In the genomic region with DNA sequence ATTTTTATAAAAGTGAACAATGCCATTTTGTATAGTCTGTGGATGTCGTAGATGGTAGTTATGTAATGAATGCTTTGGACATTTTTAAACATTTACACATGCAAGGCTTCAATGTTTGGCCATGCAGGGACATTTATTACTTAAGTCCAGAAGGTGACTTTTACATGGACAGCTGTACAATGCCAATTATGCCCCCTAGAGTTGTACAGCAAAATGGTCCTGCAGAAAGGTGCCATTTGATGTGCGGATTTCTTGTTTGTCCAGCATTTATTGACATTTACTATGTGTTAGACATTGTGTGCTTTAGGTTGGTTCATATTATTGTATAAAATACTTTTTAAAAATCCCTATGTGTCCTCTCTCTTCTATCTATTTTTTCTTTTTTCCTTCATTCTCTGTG, we compare ENCODE assay signal across 1 cellular context.
TF ChIP-seq lines count a peak whose summit lies in the region.

No MANE protein-coding gene starts in this region.

TF ChIP-seq in GM23338, 12 proteins besides CTCF, POLR2A, EP300 and RAD21 (continued from another document):
- TF ChIP-seq, protein P1, sequence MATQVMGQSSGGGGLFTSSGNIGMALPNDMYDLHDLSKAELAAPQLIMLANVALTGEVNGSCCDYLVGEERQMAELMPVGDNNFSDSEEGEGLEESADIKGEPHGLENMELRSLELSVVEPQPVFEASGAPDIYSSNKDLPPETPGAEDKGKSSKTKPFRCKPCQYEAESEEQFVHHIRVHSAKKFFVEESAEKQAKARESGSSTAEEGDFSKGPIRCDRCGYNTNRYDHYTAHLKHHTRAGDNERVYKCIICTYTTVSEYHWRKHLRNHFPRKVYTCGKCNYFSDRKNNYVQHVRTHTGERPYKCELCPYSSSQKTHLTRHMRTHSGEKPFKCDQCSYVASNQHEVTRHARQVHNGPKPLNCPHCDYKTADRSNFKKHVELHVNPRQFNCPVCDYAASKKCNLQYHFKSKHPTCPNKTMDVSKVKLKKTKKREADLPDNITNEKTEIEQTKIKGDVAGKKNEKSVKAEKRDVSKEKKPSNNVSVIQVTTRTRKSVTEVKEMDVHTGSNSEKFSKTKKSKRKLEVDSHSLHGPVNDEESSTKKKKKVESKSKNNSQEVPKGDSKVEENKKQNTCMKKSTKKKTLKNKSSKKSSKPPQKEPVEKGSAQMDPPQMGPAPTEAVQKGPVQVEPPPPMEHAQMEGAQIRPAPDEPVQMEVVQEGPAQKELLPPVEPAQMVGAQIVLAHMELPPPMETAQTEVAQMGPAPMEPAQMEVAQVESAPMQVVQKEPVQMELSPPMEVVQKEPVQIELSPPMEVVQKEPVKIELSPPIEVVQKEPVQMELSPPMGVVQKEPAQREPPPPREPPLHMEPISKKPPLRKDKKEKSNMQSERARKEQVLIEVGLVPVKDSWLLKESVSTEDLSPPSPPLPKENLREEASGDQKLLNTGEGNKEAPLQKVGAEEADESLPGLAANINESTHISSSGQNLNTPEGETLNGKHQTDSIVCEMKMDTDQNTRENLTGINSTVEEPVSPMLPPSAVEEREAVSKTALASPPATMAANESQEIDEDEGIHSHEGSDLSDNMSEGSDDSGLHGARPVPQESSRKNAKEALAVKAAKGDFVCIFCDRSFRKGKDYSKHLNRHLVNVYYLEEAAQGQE (IDR thresholded peaks at IDR 0.05; ENCODE audit: unreplicated experiment), result no peak
- TF ChIP-seq EZH2phosphoT487 (IDR thresholded peaks at IDR 0.05; ENCODE audit: unreplicated experiment), result no peak
